In the genomic region with DNA sequence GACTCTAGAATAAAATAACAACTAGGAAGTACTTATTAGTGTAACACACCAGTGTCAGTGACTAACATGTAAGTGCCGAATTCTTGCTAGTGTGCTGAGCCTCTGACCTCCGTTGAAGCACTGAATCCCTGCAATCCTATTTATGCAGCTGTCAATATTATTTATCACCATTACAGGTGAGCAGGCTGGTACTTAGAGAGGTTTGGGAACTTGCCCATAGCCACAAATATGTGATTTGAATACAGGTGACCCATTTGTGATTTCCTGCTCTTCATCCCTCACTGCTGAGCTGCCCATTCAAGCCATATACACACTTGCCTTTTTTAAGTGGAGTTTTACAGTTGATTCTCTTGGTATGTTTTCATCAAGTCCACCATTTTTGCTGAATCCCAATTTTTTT, we compare ENCODE assay signal across 17 cellular contexts.
DNase-seq lines count a peak whose midpoint lies in the region; ATAC-seq lines count a peak whose summit lies in the region.
"Had no signal": no experiment of that assay in that cellular context is flagged by ENCODE, and none has a peak within 500 bp of the region (broad histone marks: within the 10 kb centered on the region; RNA-seq: fewer than 3 reads in every experiment).

No MANE protein-coding gene starts in this region.

- ATAC-seq in GM19328 (IDR thresholded peaks at IDR 0.05; ENCODE audit: unreplicated experiment): no peak
- ATAC-seq in GM18870 (IDR thresholded peaks at IDR 0.05; ENCODE audit: unreplicated experiment): no peak
- ATAC-seq: activated CD8-positive, alpha-beta T cell treated with anti-CD3 and anti-CD28 coated beads, Interleukin-2, amount 10 ng/mL, durations not matched to agents 7 days and 5 days; heart right ventricle had no signal

- DNase-seq in DMS153 (lab: John Stamatoyannopoulos, UW) (peak; percentile 94), NCI-H1436 (lab: John Stamatoyannopoulos, UW) (peak; percentile 40), NCI-H526 (lab: John Stamatoyannopoulos, UW) (peak; percentile 79 to 81), epithelial cell of prostate (ENCODE audit: low read depth, low spot score) (peak; percentile 57), globus pallidus (ENCODE audit: low spot score) (no peak)
- DNase-seq in activated CD4-positive, alpha-beta T cell treated with anti-CD3 and anti-CD28 coated beads for 4 hours: no peak
- DNase-seq: activated CD8-positive, alpha-beta T cell treated with anti-CD3 and anti-CD28 coated beads, Interleukin-2, amount 10 ng/mL, durations not matched to agents 7 days and 5 days; cortex of kidney; erythroblast; H7; heart right ventricle; MV-4-11; spleen; stomach had no signal

- H3K27ac ChIP-seq in epithelial cell of prostate: no peak overlapping the region
- H3K27ac ChIP-seq: heart right ventricle, parathyroid adenoma, spleen, stomach had no signal

Comparison
In these comparisons a context has a peak if more than half of its experiments do, and no peak if none do; other contexts are left out.
1. DNase-seq: peak in DMS153 (single experiment), NCI-H1436 (single experiment), NCI-H526 (2 of 2) and epithelial cell of prostate (single experiment); none in globus pallidus (single experiment) and activated CD4-positive, alpha-beta T cell treated with anti-CD3 and anti-CD28 coated beads for 4 hours (0 of 2).